Comparison of ENCODE assay signal across 15 cellular contexts in the genomic region with DNA sequence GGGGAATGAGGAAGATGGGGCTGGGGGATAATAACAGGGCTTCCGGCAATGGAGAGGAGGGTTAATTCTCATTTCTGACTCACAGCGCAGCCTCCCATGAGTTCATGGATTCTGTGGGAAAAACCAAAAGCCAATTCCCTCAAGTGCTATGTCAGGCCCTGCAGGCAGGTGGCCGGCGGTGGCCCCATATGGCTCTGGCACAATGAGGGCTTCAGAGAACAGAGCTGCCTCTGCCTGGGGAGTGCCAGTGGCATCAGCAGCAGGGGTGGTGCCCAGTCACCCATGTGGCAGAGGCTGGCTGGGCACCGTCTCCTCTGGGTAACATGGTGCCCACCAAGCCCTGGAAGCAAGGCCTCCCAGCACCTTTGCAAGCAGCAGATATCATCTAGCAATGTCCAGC.
DNase-seq lines count a peak whose midpoint lies in the region; ATAC-seq and TF ChIP-seq lines count a peak whose summit lies in the region.
"Had no signal": no experiment of that assay in that cellular context is flagged by ENCODE, and none has a peak within 500 bp of the region (broad histone marks: within the 10 kb centered on the region; RNA-seq: fewer than 3 reads in every experiment).

No MANE protein-coding gene starts in this region.

- no peak overlapping the region for H3K9ac ChIP-seq in SK-N-MC (ENCODE audit: insufficient read length)

- no peak overlapping the region for H3K27ac Mint-ChIP-seq in type B pancreatic cell
- no peak overlapping the region for H3K27ac Mint-ChIP-seq in natural killer cell
- H3K27ac Mint-ChIP-seq: activated naive CD4-positive, alpha-beta T cell treated with anti-CD3 and anti-CD28 coated beads, Interleukin-2, amount 10 ng/mL, durations not matched to agents 7 days and 5 days; stimulated activated effector memory CD8-positive, alpha-beta T cell treated with anti-CD3 and anti-CD28 coated beads, Interleukin-12 subunit alpha, Interleukin-12 subunit beta, amount 100 ng/mL, for 72 hours had no signal

- H3K36me3 Mint-ChIP-seq in type B pancreatic cell (no peaks in the 10 kb centered on the region), natural killer cell (no peaks in the 10 kb centered on the region)
- H3K36me3 Mint-ChIP-seq: activated naive CD4-positive, alpha-beta T cell treated with anti-CD3 and anti-CD28 coated beads, Interleukin-2, amount 10 ng/mL, durations not matched to agents 7 days and 5 days; stimulated activated effector memory CD8-positive, alpha-beta T cell treated with anti-CD3 and anti-CD28 coated beads, Interleukin-12 subunit alpha, Interleukin-12 subunit beta, amount 100 ng/mL, for 72 hours had no signal

- intact Hi-C loops in left ventricle myocardium superior (cut with micrococcal nuclease) = loop anchor here (5.0 kb wide), 1 partner anchor 127 kb away; no protein-coding TSS in a partner anchor
- intact Hi-C loops in Right ventricle myocardium inferior (cut with DNase I) = loop anchor here (5.0 to 10.0 kb wide), 5 partner anchors 187 to 672 kb away; partner anchors contain the start of genes HMGB1 and USPL1
- intact Hi-C loops in natural killer cell (cut with micrococcal nuclease) = loop anchor here (5.0 kb wide), 3 partner anchors 187 to 672 kb away; partner anchors contain the start of gene USPL1

- no peaks in the 10 kb centered on the region for H3K9me3 ChIP-seq in SK-N-MC (ENCODE audit: low read depth, low read length)

- no peaks in the 10 kb centered on the region for H3K36me3 ChIP-seq in SK-N-MC (ENCODE audit: insufficient read depth, low read length)

- H3K9me3 Mint-ChIP-seq in type B pancreatic cell (no peaks in the 10 kb centered on the region), natural killer cell (no peaks in the 10 kb centered on the region)
- H3K9me3 Mint-ChIP-seq: activated naive CD4-positive, alpha-beta T cell treated with anti-CD3 and anti-CD28 coated beads, Interleukin-2, amount 10 ng/mL, durations not matched to agents 7 days and 5 days; stimulated activated effector memory CD8-positive, alpha-beta T cell treated with anti-CD3 and anti-CD28 coated beads, Interleukin-12 subunit alpha, Interleukin-12 subunit beta, amount 100 ng/mL, for 72 hours had no signal

- DNase-seq in left ventricle myocardium superior (no peak), Right ventricle myocardium inferior (ENCODE audit: missing footprints) (no peak), SK-N-MC (ENCODE audit: low read depth, low spot score) (no peak), fibroblast of mammary gland (ENCODE audit: low read depth) (no peak), type B pancreatic cell (ENCODE audit: extremely low spot score, unreplicated experiment) (no peak), natural killer cell (no peak)
- DNase-seq in stimulated activated CD4-positive, alpha-beta T cell treated with anti-CD3 and anti-CD28 coated beads, Interleukin-4, amount 100 ng/mL, for 1 hour = no peak
- DNase-seq: activated CD8-positive, alpha-beta memory T cell treated with anti-CD3 and anti-CD28 coated beads for 24 hours; activated naive CD4-positive, alpha-beta T cell treated with anti-CD3 and anti-CD28 coated beads, Interleukin-2, amount 10 ng/mL, durations not matched to agents 7 days and 5 days; MV-4-11; NCI-H446 treated with DMSO at 0.1 percent for 48 hours; stimulated activated CD4-positive, alpha-beta T cell treated with anti-CD3 and anti-CD28 coated beads, Interleukin-2, amount 100 ng/mL, for 48 hours had no signal

- H3K4me1 Mint-ChIP-seq in type B pancreatic cell (ENCODE audit: unreplicated experiment) = peaks cover 35% of the 10 kb centered on the region
- H3K4me1 Mint-ChIP-seq in natural killer cell = peaks cover 14% of the 10 kb centered on the region in 2 donors

- H3K4me3 Mint-ChIP-seq in type B pancreatic cell (no peak overlapping the region), natural killer cell (no peak overlapping the region)
- H3K4me3 Mint-ChIP-seq: activated naive CD4-positive, alpha-beta T cell treated with anti-CD3 and anti-CD28 coated beads, Interleukin-2, amount 10 ng/mL, durations not matched to agents 7 days and 5 days; stimulated activated effector memory CD8-positive, alpha-beta T cell treated with anti-CD3 and anti-CD28 coated beads, Interleukin-12 subunit alpha, Interleukin-12 subunit beta, amount 100 ng/mL, for 72 hours had no signal

- H3K4me3 ChIP-seq in SK-N-MC = no peak overlapping the region
- no peak overlapping the region for H3K4me3 ChIP-seq in fibroblast of mammary gland (ENCODE audit: control insufficient read depth, low read depth, low read length)

- TF ChIP-seq CTCF in fibroblast of mammary gland (conservative IDR thresholded peaks at IDR 0.05; ENCODE audit: control insufficient read depth, insufficient read depth, low read depth, low read length) (peak; percentile 23), type B pancreatic cell (conservative IDR thresholded peaks at IDR 0.05) (peak; percentile 38), natural killer cell (IDR thresholded peaks at IDR 0.05) (no peak)

- ATAC-seq in left ventricle myocardium superior = peak; percentile 5
- no peak for ATAC-seq in Right ventricle myocardium inferior
- no peak for ATAC-seq in HG03097 (IDR thresholded peaks at IDR 0.05; ENCODE audit: low FRiP score, unreplicated experiment)
- no peak for ATAC-seq in natural killer cell
- ATAC-seq: stimulated activated effector memory CD8-positive, alpha-beta T cell treated with anti-CD3 and anti-CD28 coated beads, Interleukin-12 subunit alpha, Interleukin-12 subunit beta, amount 100 ng/mL, for 72 hours had no signal

- peak overlapping the region; percentile 96 for H3K27ac ChIP-seq in SK-N-MC
- H3K27ac ChIP-seq: RWPE1 had no signal

- H3K27me3 Mint-ChIP-seq in type B pancreatic cell = peaks cover 7% of the 10 kb centered on the region
- H3K27me3 Mint-ChIP-seq in natural killer cell (ENCODE audit: low read depth in 2 of 2) = no peaks in the 10 kb centered on the region
